17 cellular contexts compared by ENCODE assay signal in genomic region chr15:27438403-27439375, GRCh38.
"Had no signal": no experiment of that assay in that cellular context is flagged by ENCODE, and none has a peak within 500 bp of the region (broad histone marks: within the 10 kb centered on the region; RNA-seq: fewer than 3 reads in every experiment).

No MANE protein-coding gene starts in this region.

- ATAC-seq: activated CD4-positive, CD25-positive, alpha-beta regulatory T cell treated with anti-CD3 and anti-CD28 coated beads, Interleukin-2, amount 50 U/mL, for 24 hours; right cardiac atrium; stimulated activated naive B cell treated with anti-CD40 and anti-IgM and Interleukin-4, amounts not matched to agents 10 μg/mL and 1 μg/mL and 100 μg/mL, for 72 hours had no signal

- H3K27ac ChIP-seq: hepatocyte had no signal

- FAIRE-seq: colon had no signal

- H3K4me1 Mint-ChIP-seq: activated naive CD8-positive, alpha-beta T cell treated with anti-CD3 and anti-CD28 coated beads for 36 hours; stimulated activated naive B cell treated with anti-CD40 and anti-IgM and Interleukin-4, amounts not matched to agents 10 μg/mL and 1 μg/mL and 100 μg/mL, for 72 hours had no signal

- H3K27me3 Mint-ChIP-seq: activated naive CD8-positive, alpha-beta T cell treated with anti-CD3 and anti-CD28 coated beads for 36 hours; stimulated activated naive B cell treated with anti-CD40 and anti-IgM and Interleukin-4, amounts not matched to agents 10 μg/mL and 1 μg/mL and 100 μg/mL, for 72 hours; type B pancreatic cell had no signal

- H2AFZ ChIP-seq: hepatocyte had no signal

- DNase-seq: activated CD4-positive, alpha-beta T cell treated with anti-CD3 and anti-CD28 coated beads, Interleukin-2, amount 50 U/mL, for 4 hours; activated effector memory CD4-positive, alpha-beta T cell treated with Interleukin-2 at 50 U/mL for 16 hours; activated naive CD8-positive, alpha-beta T cell treated with anti-CD3 and anti-CD28 coated beads for 36 hours; activated T-cell treated with anti-CD3 and anti-CD28 coated beads, Interleukin-2, amount 50 U/mL, for 1 hour; aorta; effector CD4-positive, alpha-beta T cell; kidney glomerular epithelial cell; right cardiac atrium; stimulated activated CD4-positive, alpha-beta T cell treated with anti-CD3 and anti-CD28 coated beads, Interleukin-2, amount 100 ng/mL, for 24 hours; stimulated activated naive B cell treated with anti-CD40 and anti-IgM and Interleukin-4, amounts not matched to agents 10 μg/mL and 1 μg/mL and 100 μg/mL, for 72 hours; substantia nigra; SW 1271 had no signal

- H3K27me3 ChIP-seq: hepatocyte had no signal

- H3K79me2 ChIP-seq: hepatocyte had no signal

- H3K4me3 Mint-ChIP-seq: activated naive CD8-positive, alpha-beta T cell treated with anti-CD3 and anti-CD28 coated beads for 36 hours; stimulated activated naive B cell treated with anti-CD40 and anti-IgM and Interleukin-4, amounts not matched to agents 10 μg/mL and 1 μg/mL and 100 μg/mL, for 72 hours; T-helper 2 cell treated with Interferon-gamma antibody and Interleukin-4, amounts not matched to agents 5 μg/mL and 100 μg/mL, for 36 hours; type B pancreatic cell had no signal

- H3K4me3 ChIP-seq: hepatocyte had no signal

- H3K36me3 Mint-ChIP-seq: activated naive CD8-positive, alpha-beta T cell treated with anti-CD3 and anti-CD28 coated beads for 36 hours; stimulated activated naive B cell treated with anti-CD40 and anti-IgM and Interleukin-4, amounts not matched to agents 10 μg/mL and 1 μg/mL and 100 μg/mL, for 72 hours; type B pancreatic cell had no signal

- H3K9me3 Mint-ChIP-seq: type B pancreatic cell had no signal

- H3K27ac Mint-ChIP-seq: activated naive CD8-positive, alpha-beta T cell treated with anti-CD3 and anti-CD28 coated beads for 36 hours; stimulated activated naive B cell treated with anti-CD40 and anti-IgM and Interleukin-4, amounts not matched to agents 10 μg/mL and 1 μg/mL and 100 μg/mL, for 72 hours; T-helper 2 cell treated with Interferon-gamma antibody and Interleukin-4, amounts not matched to agents 5 μg/mL and 100 μg/mL, for 36 hours; type B pancreatic cell had no signal

- H3K4me2 ChIP-seq: hepatocyte had no signal
